29 cellular contexts compared by ENCODE assay signal in the genomic region with DNA sequence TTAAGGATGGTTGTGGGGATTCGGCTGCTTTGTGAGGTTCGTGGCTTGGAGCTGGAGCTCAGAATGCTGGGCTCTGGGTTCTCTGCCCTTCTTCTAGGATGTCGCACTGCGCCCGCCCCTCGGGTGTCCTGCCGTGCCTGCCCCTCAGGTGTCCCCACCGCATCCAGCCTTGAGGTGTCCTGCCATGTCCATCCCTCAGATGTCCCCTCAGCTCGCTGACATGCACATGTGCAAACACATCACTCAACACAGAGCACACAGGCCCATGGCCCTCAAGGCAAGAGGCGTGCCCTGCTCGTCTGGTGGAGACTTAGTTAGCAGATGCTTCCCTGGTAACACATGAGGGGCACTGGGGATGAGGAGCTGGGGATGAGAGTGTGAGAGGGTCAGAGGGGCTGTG.
"Had no signal": no experiment of that assay in that cellular context is flagged by ENCODE, and none has a peak within 500 bp of the region (broad histone marks: within the 10 kb centered on the region; RNA-seq: fewer than 3 reads in every experiment).

No MANE protein-coding gene starts in this region.

- H3K27ac ChIP-seq: breast epithelium, colonic mucosa, gastroesophageal sphincter, SK-N-MC, tibial nerve, WERI-Rb-1 had no signal

- H3K4me3 ChIP-seq: breast epithelium, colonic mucosa, gastroesophageal sphincter, SK-N-MC, tibial nerve had no signal

- DNase-seq: activated CD4-positive, alpha-beta memory T cell treated with anti-CD3 and anti-CD28 coated beads for 36 hours; activated CD4-positive, alpha-beta T cell treated with anti-CD3 and anti-CD28 coated beads, Interleukin-2, amount 10 ng/mL, durations not matched to agents 24 days and 14 days; activated CD4-positive, CD25-positive, alpha-beta regulatory T cell treated with anti-CD3 and anti-CD28 coated beads, Interleukin-2, amount 50 U/mL, for 72 hours; activated CD8-positive, alpha-beta memory T cell treated with anti-CD3 and anti-CD28 coated beads, Interleukin-2, amount 50 U/mL, for 4 hours; activated naive CD8-positive, alpha-beta T cell treated with anti-CD3 and anti-CD28 coated beads, Interleukin-2, amount 50 U/mL, for 24 hours; activated T-cell treated with anti-CD3 and anti-CD28 coated beads, Interleukin-2, amount 50 U/mL, for 1 hour; cerebellar nuclear complex; colonic mucosa; effector CD8-positive, alpha-beta T cell; erythroblast; head of caudate nucleus; hippocampal formation; kidney glomerular epithelial cell; naive B cell; occipital lobe; stimulated activated CD4-positive, alpha-beta T cell treated with anti-CD3 and anti-CD28 coated beads, Interleukin-2, amount 100 ng/mL, for 48 hours; stimulated activated naive CD4-positive, alpha-beta T cell treated with Interleukin-2 at 50 U/mL for 16 hours; SW 1271; T1000; WERI-Rb-1 had no signal

- H3K36me3 ChIP-seq: breast epithelium, colonic mucosa, gastroesophageal sphincter, WERI-Rb-1 had no signal

- H3K27ac Mint-ChIP-seq: activated CD4-positive, alpha-beta memory T cell treated with anti-CD3 and anti-CD28 coated beads for 36 hours; activated CD4-positive, alpha-beta T cell treated with anti-CD3 and anti-CD28 coated beads, Interleukin-2, amount 10 ng/mL, durations not matched to agents 24 days and 14 days; activated naive CD4-positive, alpha-beta T cell treated with anti-CD3 and anti-CD28 coated beads, Interleukin-2, amount 50 U/mL, for 24 hours; activated naive CD8-positive, alpha-beta T cell treated with anti-CD3 and anti-CD28 coated beads, Interleukin-2, amount 50 U/mL, for 24 hours; T-helper 1 cell treated with Interleukin-12 subunit alpha and Interleukin-12 subunit beta and Interleukin-4 antibody, amounts not matched to agents 30 μg/mL and 1 μg/mL, for 36 hours had no signal

- H3K4me1 Mint-ChIP-seq: activated CD4-positive, alpha-beta T cell treated with anti-CD3 and anti-CD28 coated beads, Interleukin-2, amount 10 ng/mL, durations not matched to agents 24 days and 14 days had no signal

- H3K4me3 Mint-ChIP-seq: activated CD4-positive, alpha-beta memory T cell treated with anti-CD3 and anti-CD28 coated beads for 36 hours; activated CD4-positive, alpha-beta T cell treated with anti-CD3 and anti-CD28 coated beads, Interleukin-2, amount 10 ng/mL, durations not matched to agents 24 days and 14 days; activated naive CD4-positive, alpha-beta T cell treated with anti-CD3 and anti-CD28 coated beads, Interleukin-2, amount 50 U/mL, for 24 hours; activated naive CD8-positive, alpha-beta T cell treated with anti-CD3 and anti-CD28 coated beads, Interleukin-2, amount 50 U/mL, for 24 hours; naive B cell; neural crest cell; T-helper 1 cell treated with Interleukin-12 subunit alpha and Interleukin-12 subunit beta and Interleukin-4 antibody, amounts not matched to agents 30 μg/mL and 1 μg/mL, for 36 hours had no signal

- H3K9me3 ChIP-seq: breast epithelium, colonic mucosa, gastroesophageal sphincter, tibial nerve had no signal

- H3K27me3 Mint-ChIP-seq: activated CD4-positive, alpha-beta memory T cell treated with anti-CD3 and anti-CD28 coated beads for 36 hours; activated CD4-positive, alpha-beta T cell treated with anti-CD3 and anti-CD28 coated beads, Interleukin-2, amount 10 ng/mL, durations not matched to agents 24 days and 14 days; activated naive CD4-positive, alpha-beta T cell treated with anti-CD3 and anti-CD28 coated beads, Interleukin-2, amount 50 U/mL, for 24 hours; activated naive CD8-positive, alpha-beta T cell treated with anti-CD3 and anti-CD28 coated beads, Interleukin-2, amount 50 U/mL, for 24 hours; naive B cell had no signal

- ATAC-seq: activated naive CD8-positive, alpha-beta T cell treated with anti-CD3 and anti-CD28 coated beads, Interleukin-2, amount 50 U/mL, for 24 hours; gastroesophageal sphincter; left lobe of liver; right cardiac atrium had no signal

- H3K4me1 ChIP-seq: breast epithelium, colonic mucosa, gastroesophageal sphincter, tibial nerve had no signal

- H3K27me3 ChIP-seq: breast epithelium, colonic mucosa, gastroesophageal sphincter, tibial nerve had no signal

- H3K9me3 Mint-ChIP-seq: activated CD4-positive, alpha-beta memory T cell treated with anti-CD3 and anti-CD28 coated beads for 36 hours; activated CD4-positive, alpha-beta T cell treated with anti-CD3 and anti-CD28 coated beads, Interleukin-2, amount 10 ng/mL, durations not matched to agents 24 days and 14 days; activated naive CD4-positive, alpha-beta T cell treated with anti-CD3 and anti-CD28 coated beads, Interleukin-2, amount 50 U/mL, for 24 hours; activated naive CD8-positive, alpha-beta T cell treated with anti-CD3 and anti-CD28 coated beads, Interleukin-2, amount 50 U/mL, for 24 hours; naive B cell; neural crest cell; T-helper 1 cell treated with Interleukin-12 subunit alpha and Interleukin-12 subunit beta and Interleukin-4 antibody, amounts not matched to agents 30 μg/mL and 1 μg/mL, for 36 hours had no signal
